Comparison of ENCODE assay signal across 10 cellular contexts in the genomic region with DNA sequence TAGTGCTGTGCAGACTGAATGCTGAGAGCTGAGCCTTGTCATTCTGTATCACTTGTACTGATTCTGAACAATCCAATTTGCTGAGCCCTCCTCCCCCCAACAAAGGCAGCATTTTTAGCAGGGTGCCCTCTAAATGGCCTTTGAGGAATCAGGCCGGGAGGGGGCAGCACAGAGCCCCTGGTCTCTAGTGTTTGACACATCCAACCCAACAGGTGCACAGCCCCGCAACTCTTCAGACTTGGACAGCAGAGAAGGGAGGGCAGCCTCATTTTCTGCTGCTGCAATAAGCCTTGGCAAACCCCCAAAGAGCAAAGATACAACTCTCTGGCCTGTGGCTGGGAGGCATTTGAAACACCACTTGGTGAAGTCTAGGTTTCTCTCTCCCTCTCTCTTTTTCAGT. TPM values are rescaled to one million over a fixed set of nuclear protein-coding genes. Genes with fewer than 3 reads are reported as not detected.
A peak's percentile ranks its signal among the peaks of the same experiment; 100 is the strongest.
DNase-seq lines count a peak whose midpoint lies in the region; ATAC-seq and TF ChIP-seq lines count a peak whose summit lies in the region.
"Had no signal": no experiment of that assay in that cellular context is flagged by ENCODE, and none has a peak within 500 bp of the region (broad histone marks: within the 10 kb centered on the region; RNA-seq: fewer than 3 reads in every experiment).

No MANE protein-coding gene starts in this region.

- ATAC-seq in GM21515 (IDR thresholded peaks at IDR 0.05; ENCODE audit: unreplicated experiment) = peak; percentile 55
- ATAC-seq in left ventricle myocardium superior = peak; percentile 72

- H3K27ac Mint-ChIP-seq in Caco-2 (ENCODE audit: unreplicated experiment) = no peak overlapping the region

- intact Hi-C loops in Caco-2 (cut with micrococcal nuclease; ENCODE audit: unreplicated experiment) = no loop called here
- intact Hi-C loops in left ventricle myocardium superior (cut with micrococcal nuclease) = no loop called here

- CTCF ChIA-PET in Caco-2 (lab: Charles Lee) = interaction anchor here (1.0 kb wide), 1 partner anchor 87 kb away, joined by 4 read pairs; no protein-coding TSS in a partner anchor

- BruUV-seq in Caco-2 (replicated peaks; lab: Mats Ljungman, UMichigan) = no TSS peak

- H3K36me3 ChIP-seq in Caco-2 (ENCODE audit: control insufficient read depth, insufficient read depth, low read length) = no peaks in the 10 kb centered on the region
- H3K36me3 ChIP-seq: neutrophil had no signal

- no peaks in the 10 kb centered on the region for H3K27me3 ChIP-seq in Caco-2 (replicated peaks; ENCODE audit: control insufficient read depth, insufficient read depth, low read length)
- H3K27me3 ChIP-seq: neutrophil had no signal

- no peaks in the 10 kb centered on the region for H3K4me1 ChIP-seq in Caco-2

- POLR2A ChIA-PET in Caco-2 (lab: Charles Lee) = no interaction called here

- peak in 1 of 2 experiments; percentile 41 for TF ChIP-seq CTCF in Caco-2 (IDR thresholded peaks at IDR 0.05; ENCODE audit: insufficient read depth in 1 of 2, low read depth in 1 of 2, low read length in 1 of 2, severe bottlenecking in 1 of 2, unreplicated experiment in 1 of 2)

- H3K4me3 ChIP-seq in Caco-2 (ENCODE audit: low read depth, low read length) = no peak overlapping the region

- peaks cover 13% of the 10 kb centered on the region for H3K27me3 Mint-ChIP-seq in Caco-2 (ENCODE audit: insufficient read depth, unreplicated experiment)

- no peaks in the 10 kb centered on the region for H3K4me1 Mint-ChIP-seq in Caco-2 (ENCODE audit: low read depth, unreplicated experiment)

- no peaks in the 10 kb centered on the region for H3K9me3 ChIP-seq in Caco-2
- H3K9me3 ChIP-seq: neutrophil had no signal

- DNase-seq in Caco-2 (peak; percentile 30 to 32), NCI-H748 (lab: John Stamatoyannopoulos, UW; ENCODE audit: unreplicated experiment) (peak; percentile 63), activated T-helper 1 cell treated with Interleukin-2 at 50 U/mL for 16 hours (ENCODE audit: low read depth) (peak; percentile 5), left ventricle myocardium superior (peak; percentile 63), kidney tubule cell (ENCODE audit: low spot score) (no peak), NCI-H187 treated with DMSO at 0.1 percent for 48 hours (lab: John Stamatoyannopoulos, UW) (no peak)
- DNase-seq in stimulated activated CD4-positive, alpha-beta T cell treated with anti-CD3 and anti-CD28 coated beads, Interleukin-12 subunit alpha, Interleukin-12 subunit beta, amount 100 ng/mL, for 48 hours (ENCODE audit: low read depth in 2 of 3, low spot score in 1 of 3) = peak; percentile 6 to 38 (median 16)

- H3K9me3 Mint-ChIP-seq in Caco-2 (ENCODE audit: unreplicated experiment) = no peaks in the 10 kb centered on the region
- H3K9me3 Mint-ChIP-seq: IgD-negative memory B cell had no signal

- H3K4me3 Mint-ChIP-seq in Caco-2 (ENCODE audit: unreplicated experiment) = no peak overlapping the region
- H3K4me3 Mint-ChIP-seq: IgD-negative memory B cell had no signal

- no peaks in the 10 kb centered on the region for H3K36me3 Mint-ChIP-seq in Caco-2 (ENCODE audit: insufficient read depth, unreplicated experiment)

RNA-seq across cellular contexts. Expression of a gene that starts 3.4 kb away (rescaled TPM):
- not detected in 2 replicates for total RNA-seq in Caco-2 (2022)
- total RNA-seq in left ventricle myocardium superior = not detected

RNA-seq across cellular contexts. Expression of a gene that starts 54.1 kb away (rescaled TPM):
- total RNA-seq in Caco-2 (2022) (2.9 and 3.8 TPM in 2 replicates), left ventricle myocardium superior (0.72 TPM)

Comparison
In these comparisons a context has a peak if more than half of its experiments do, and no peak if none do; other contexts are left out.
1. DNase-seq: peak in Caco-2 (2 of 2), NCI-H748 (single experiment), activated T-helper 1 cell treated with Interleukin-2 at 50 U/mL for 16 hours (single experiment), left ventricle myocardium superior (single experiment) and stimulated activated CD4-positive, alpha-beta T cell treated with anti-CD3 and anti-CD28 coated beads, Interleukin-12 subunit alpha, Interleukin-12 subunit beta, amount 100 ng/mL, for 48 hours (3 of 3); none in kidney tubule cell (single experiment) and NCI-H187 treated with DMSO at 0.1 percent for 48 hours (single experiment).